ENCODE assay signal across 9 cellular contexts in the genomic region with DNA sequence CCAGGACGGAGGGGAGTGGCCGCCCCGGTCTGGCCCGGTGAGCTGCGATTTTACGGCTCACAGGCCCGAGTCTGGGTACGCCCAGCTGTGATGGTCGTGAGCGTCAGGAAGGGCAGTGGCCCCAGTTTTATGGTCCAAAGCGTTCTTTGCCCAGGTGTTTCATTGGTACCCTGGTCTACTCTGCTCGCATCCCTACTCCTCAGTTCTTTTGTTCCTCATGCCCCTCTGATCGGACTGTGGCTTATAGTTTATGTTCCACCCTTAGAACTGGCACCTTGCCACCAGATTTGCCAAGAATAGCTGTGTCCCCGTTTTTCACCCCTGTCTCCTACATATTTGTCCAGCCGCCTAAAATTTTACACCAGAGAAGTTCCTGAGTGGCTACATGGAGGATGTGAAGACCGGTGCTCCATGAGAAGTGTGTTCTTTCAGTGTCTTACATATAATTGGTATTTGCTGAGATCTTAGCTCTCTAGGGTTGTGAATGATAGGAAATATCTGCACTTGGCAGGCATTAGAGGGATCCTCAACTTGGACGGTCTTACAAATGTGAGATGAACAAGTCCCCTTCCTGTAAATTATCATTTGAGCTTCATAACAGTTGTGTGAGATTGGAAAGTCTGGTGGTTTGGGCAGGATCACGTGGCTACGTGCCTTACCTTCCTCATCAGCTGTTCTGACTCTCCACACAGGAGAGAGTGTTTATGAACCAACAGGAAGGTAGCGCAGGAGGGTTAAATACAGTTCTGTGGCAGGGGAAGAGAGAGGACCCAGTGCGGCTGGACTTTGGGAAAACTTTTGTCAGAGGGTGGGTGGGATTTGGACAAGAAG. TPM values are rescaled to one million over a fixed set of nuclear protein-coding genes. Genes with fewer than 3 reads are reported as not detected.
DNase-seq lines count a peak whose midpoint lies in the region; ATAC-seq lines count a peak whose summit lies in the region.
"Had no signal": no experiment of that assay in that cellular context is flagged by ENCODE, and none has a peak within 500 bp of the region (broad histone marks: within the 10 kb centered on the region; RNA-seq: fewer than 3 reads in every experiment).

No MANE protein-coding gene starts in this region.

- peak in 1 of 2 donors; percentile 2 for ATAC-seq in CD4-positive, CD25-positive, alpha-beta regulatory T cell (ENCODE audit: low read depth in 2 of 2)
- peak; percentile 65 for ATAC-seq in HG03280 (IDR thresholded peaks at IDR 0.05; ENCODE audit: unreplicated experiment)
- ATAC-seq in activated naive CD8-positive, alpha-beta T cell treated with anti-CD3 and anti-CD28 coated beads, Interleukin-2, amount 50 U/mL, for 24 hours, result peak; percentile 23

- H3K9me3 Mint-ChIP-seq in CD4-positive, CD25-positive, alpha-beta regulatory T cell, result no peaks in the 10 kb centered on the region
- peaks cover 4% of the 10 kb centered on the region for H3K9me3 Mint-ChIP-seq in activated naive CD8-positive, alpha-beta T cell treated with anti-CD3 and anti-CD28 coated beads, Interleukin-2, amount 50 U/mL, for 24 hours
- H3K9me3 Mint-ChIP-seq: IgD-negative memory B cell had no signal

- DNase-seq in CD4-positive, CD25-positive, alpha-beta regulatory T cell, result peak in 2 of 3 donors; percentile 15 to 50
- no peak for DNase-seq in activated naive CD8-positive, alpha-beta T cell treated with anti-CD3 and anti-CD28 coated beads, Interleukin-2, amount 50 U/mL, for 24 hours
- DNase-seq in iris pigment epithelial cell (ENCODE audit: low read depth) (peak; percentile 63), substantia nigra (lab: John Stamatoyannopoulos, UW) (peak in 1 of 49 donors; percentile 65), NCI-H146 treated with DMSO at 0.1 percent for 48 hours (lab: John Stamatoyannopoulos, UW; ENCODE audit: unreplicated experiment) (no peak), NCI-H1694 (lab: John Stamatoyannopoulos, UW) (no peak)
- no peak for DNase-seq in activated CD8-positive, alpha-beta memory T cell treated with anti-CD3 and anti-CD28 coated beads, Interleukin-2, amount 50 U/mL, for 4 hours

- peak overlapping the region; percentile 93 for H3K4me3 ChIP-seq in CD4-positive, CD25-positive, alpha-beta regulatory T cell (ENCODE audit: low read depth, low read length)

- peaks cover 0 to 33% (median 22%) of the 10 kb centered on the region in 4 donors for H3K4me1 Mint-ChIP-seq in CD4-positive, CD25-positive, alpha-beta regulatory T cell
- peaks cover 38% of the 10 kb centered on the region for H3K4me1 Mint-ChIP-seq in activated naive CD8-positive, alpha-beta T cell treated with anti-CD3 and anti-CD28 coated beads, Interleukin-2, amount 50 U/mL, for 24 hours

- H3K27me3 ChIP-seq in CD4-positive, CD25-positive, alpha-beta regulatory T cell (ENCODE audit: control insufficient read depth, insufficient read depth, low read length), result no peaks in the 10 kb centered on the region

- no peak overlapping the region for H3K4me3 Mint-ChIP-seq in CD4-positive, CD25-positive, alpha-beta regulatory T cell
- no peak overlapping the region for H3K4me3 Mint-ChIP-seq in activated naive CD8-positive, alpha-beta T cell treated with anti-CD3 and anti-CD28 coated beads, Interleukin-2, amount 50 U/mL, for 24 hours

- peak overlapping the region; percentile 88 for H3K27ac ChIP-seq in CD4-positive, CD25-positive, alpha-beta regulatory T cell (ENCODE audit: insufficient read depth, low read length, poor library complexity, severe bottlenecking)
- peak overlapping the region; percentile 71 for H3K27ac ChIP-seq in substantia nigra (ENCODE audit: low read depth, low read length, poor library complexity, severe bottlenecking)

- no peaks in the 10 kb centered on the region for H3K36me3 Mint-ChIP-seq in CD4-positive, CD25-positive, alpha-beta regulatory T cell
- H3K36me3 Mint-ChIP-seq in activated naive CD8-positive, alpha-beta T cell treated with anti-CD3 and anti-CD28 coated beads, Interleukin-2, amount 50 U/mL, for 24 hours (ENCODE audit: low read depth), result no peaks in the 10 kb centered on the region

- H3K27me3 Mint-ChIP-seq in CD4-positive, CD25-positive, alpha-beta regulatory T cell, result no peaks in the 10 kb centered on the region
- H3K27me3 Mint-ChIP-seq in activated naive CD8-positive, alpha-beta T cell treated with anti-CD3 and anti-CD28 coated beads, Interleukin-2, amount 50 U/mL, for 24 hours, result no peaks in the 10 kb centered on the region
- H3K27me3 Mint-ChIP-seq: IgD-negative memory B cell had no signal

- H3K36me3 ChIP-seq in CD4-positive, CD25-positive, alpha-beta regulatory T cell (ENCODE audit: control insufficient read depth, insufficient read depth, low read length), result no peaks in the 10 kb centered on the region

- H3K4me1 ChIP-seq in CD4-positive, CD25-positive, alpha-beta regulatory T cell (ENCODE audit: control insufficient read depth, insufficient read depth, low read length, poor library complexity, severe bottlenecking), result peaks cover 43% of the 10 kb centered on the region

- no peaks in the 10 kb centered on the region for H3K9me3 ChIP-seq in CD4-positive, CD25-positive, alpha-beta regulatory T cell (ENCODE audit: control insufficient read depth in 2 of 2, low read length in 2 of 2)

- no peak overlapping the region for H3K27ac Mint-ChIP-seq in CD4-positive, CD25-positive, alpha-beta regulatory T cell
- H3K27ac Mint-ChIP-seq in activated naive CD8-positive, alpha-beta T cell treated with anti-CD3 and anti-CD28 coated beads, Interleukin-2, amount 50 U/mL, for 24 hours, result no peak overlapping the region

RNA-seq across cellular contexts. Expression of a gene that starts 1.1 kb away (rescaled TPM):
- 12.4 TPM for total RNA-seq in CD4-positive, CD25-positive, alpha-beta regulatory T cell
- polyA plus RNA-seq in CD4-positive, CD25-positive, alpha-beta regulatory T cell, result 10 to 100 TPM in 1 of 4 donors, 1 to 10 TPM in 3; 5.4 to 11.0 (median 8.5) TPM

Comparison
In these comparisons a context has a peak if more than half of its experiments do, and no peak if none do; other contexts are left out.
1. DNase-seq: peak in CD4-positive, CD25-positive, alpha-beta regulatory T cell (2 of 3) and iris pigment epithelial cell (single experiment); none in activated naive CD8-positive, alpha-beta T cell treated with anti-CD3 and anti-CD28 coated beads, Interleukin-2, amount 50 U/mL, for 24 hours (single experiment), NCI-H146 treated with DMSO at 0.1 percent for 48 hours (single experiment), activated CD8-positive, alpha-beta memory T cell treated with anti-CD3 and anti-CD28 coated beads, Interleukin-2, amount 50 U/mL, for 4 hours (single experiment) and NCI-H1694 (single experiment).